9 cellular contexts compared by ENCODE assay signal in genomic region chr12:123223241-123223668, GRCh38. TPM values are rescaled to one million over a fixed set of nuclear protein-coding genes. Genes with fewer than 3 reads are reported as not detected.
A peak's percentile ranks its signal among the peaks of the same experiment; 100 is the strongest.
DNase-seq lines count a peak whose midpoint lies in the region; ATAC-seq, FAIRE-seq and TF ChIP-seq lines count a peak whose summit lies in the region.
"Had no signal": no experiment of that assay in that cellular context is flagged by ENCODE, and none has a peak within 500 bp of the region (broad histone marks: within the 10 kb centered on the region; RNA-seq: fewer than 3 reads in every experiment).

No MANE protein-coding gene starts in this region.

- in situ Hi-C loops in GM12878 (cut with MboI) = no loop called here

- no peak overlapping the region for H2AFZ ChIP-seq in GM12878 (ENCODE audit: control insufficient read depth, low read depth, low read length)

- 37% methylated on average over 11 of the region's 11 CpGs for WGBS in GM12878 (ENCODE audit: insufficient coverage, insufficient replicate concordance, low lambda C conversion rate, missing lambda C conversion rate)
- 90 to 94% methylated on average over 11 of the region's 11 CpGs for WGBS in thyroid gland, 2 donors

- DNase-seq in T-helper 22 cell (ENCODE audit: low read depth) (peak; percentile 16), GM12878 (ENCODE audit: low read depth, low spot score) (no peak), NCI-H146 (lab: John Stamatoyannopoulos, UW) (no peak), BE2C (no peak), thyroid gland (no peak)
- peak; percentile 17 to 20 for DNase-seq in stimulated activated CD8-positive, alpha-beta memory T cell treated with anti-CD3 and anti-CD28 coated beads, Interleukin-4, amount 100 ng/mL, for 4 hours (ENCODE audit: low read depth in 2 of 2, low spot score in 1 of 2)
- DNase-seq: anterior cingulate cortex had no signal

- peak in 1 of 2 experiments; percentile 53; a peak in 1 of 4 replicates for TF ChIP-seq EP300 in GM12878 (IDR thresholded peaks at IDR 0.05; ENCODE audit: borderline replicate concordance in 1 of 2, control insufficient read depth in 1 of 2, low read depth in 2 of 2, low read length in 2 of 2)

- POLR2A ChIA-PET in GM12878 (lab: Charles Lee) = interaction anchor here (0.9 to 2.8 kb wide), 3 partner anchors 9 to 240 kb away, joined by 3 to 23 read pairs (median 5); partner anchors contain the start of genes MPHOSPH9 and MTRFR

- H3K9ac ChIP-seq in GM12878 (ENCODE audit: control insufficient read depth, insufficient read depth, low read length) = no peak overlapping the region

- H3K27ac ChIP-seq in GM12878 (ENCODE audit: control insufficient read depth, insufficient read depth) (peak overlapping the region; percentile 10; the same call in 1 of the 2 replicates), thyroid gland (no peak overlapping the region)

- intact Hi-C loops in GM12878 (cut with micrococcal nuclease; ENCODE audit: unreplicated experiment) = no loop called here
- intact Hi-C loops in thyroid gland (cut with DNase I) = no loop called here

- no TSS peak for BruUV-seq in GM12878 (replicated peaks; lab: Mats Ljungman, UMichigan)

- H3K27me3 ChIP-seq in GM12878 (replicated peaks in 1 of 2; ENCODE audit: control insufficient read depth in 2 of 2, insufficient read depth in 2 of 2, low read length in 1 of 2) (no peaks in the 10 kb centered on the region), BE2C (no peaks in the 10 kb centered on the region), thyroid gland (no peaks in the 10 kb centered on the region)

- TF ChIP-seq RAD21 in GM12878 (IDR thresholded peaks at IDR 0.05; ENCODE audit: insufficient read depth, low read depth, low read length) = no peak

- H3K79me2 ChIP-seq in GM12878 (ENCODE audit: control insufficient read depth, insufficient read depth, low read length) = peaks cover 19% of the 10 kb centered on the region

- peak overlapping the region; percentile 5; the same call in 1 of the 2 replicates for H3K4me2 ChIP-seq in GM12878 (ENCODE audit: control insufficient read depth, insufficient read depth)

- ATAC-seq in GM21515 (IDR thresholded peaks at IDR 0.05; ENCODE audit: unreplicated experiment) (peak; percentile 59), GM12878 (peak; percentile 88), SK-N-SH treated with all-trans-retinoic acid at 6 μM for 48 hours (no peak)

- SMC1A ChIA-PET in GM12878 (lab: Charles Lee; ENCODE audit: uncharacterized antibody, unreplicated experiment) = interaction anchor here (0.8 to 2.2 kb wide), 8 partner anchors 9 to 332 kb away, joined by 3 to 22 read pairs (median 4); partner anchors contain the start of genes MPHOSPH9 and MTRFR

- TF ChIP-seq CTCF in GM12878 (IDR thresholded peaks at IDR 0.05 in 2 of 3, conservative IDR thresholded peaks at IDR 0.05 in 1 of 3; ENCODE audit: control insufficient read depth in 2 of 3, extremely low read depth in 1 of 3, insufficient read depth in 1 of 3, low read depth in 3 of 3, low read length in 3 of 3) = no peak
- TF ChIP-seq CTCF in BE2C (IDR thresholded peaks at IDR 0.05; ENCODE audit: low read depth, low read length) = no peak
- no peak for TF ChIP-seq CTCF in thyroid gland (IDR thresholded peaks at IDR 0.05)

- H4K20me1 ChIP-seq in GM12878 (ENCODE audit: control insufficient read depth, insufficient read depth) = no peaks in the 10 kb centered on the region

- TF ChIP-seq POLR2A in GM12878 (IDR thresholded peaks at IDR 0.05; ENCODE audit: low read depth, low read length) (no peak), thyroid gland (IDR thresholded peaks at IDR 0.05) (no peak)

- H3K4me3 ChIP-seq in GM12878 (peak overlapping the region; percentile 44; the same call in 1 of the 2 replicates), BE2C (ENCODE audit: low read depth, low read length) (no peak overlapping the region), thyroid gland (replicated peaks in 1 of 3) (no peak overlapping the region)

- CTCF ChIA-PET in GM12878 (lab: Yijun Ruan, JAX) = interaction anchor here (0.8 to 8.1 kb wide), 5 partner anchors 8 to 62 kb away, joined by 3 to 71 read pairs (median 5); no protein-coding TSS in a partner anchor

- RAD21 ChIA-PET in GM12878 (lab: Charles Lee; ENCODE audit: unreplicated experiment) = interaction anchor here (0.6 to 1.7 kb wide), 4 partner anchors 9 to 401 kb away, joined by 3 to 15 read pairs (median 6); partner anchors contain the start of genes MPHOSPH9 and MTRFR

- H3K36me3 ChIP-seq in GM12878 (ENCODE audit: control insufficient read depth in 2 of 2, insufficient read depth in 2 of 2, low read length in 1 of 2) (peaks cover 6 to 25% of the 10 kb centered on the region in 2 experiments), BE2C (peaks cover 80% of the 10 kb centered on the region), thyroid gland (peaks cover 0 to 3% of the 10 kb centered on the region in 2 donors)

- H3K4me1 ChIP-seq in GM12878 (ENCODE audit: control insufficient read depth, insufficient read depth, low read length) = peaks cover 6% of the 10 kb centered on the region
- H3K4me1 ChIP-seq in BE2C = peaks cover 5% of the 10 kb centered on the region
- H3K4me1 ChIP-seq in thyroid gland = no peaks in the 10 kb centered on the region

- FAIRE-seq in GM12878 (lab: Jason Lieb, UNC) = peak; percentile 89

- H3K9me3 ChIP-seq in GM12878 (replicated peaks; ENCODE audit: control insufficient read depth, insufficient read depth, low read length) (no peaks in the 10 kb centered on the region), BE2C (no peaks in the 10 kb centered on the region), thyroid gland (no peaks in the 10 kb centered on the region)

TF ChIP-seq in SK-N-SH treated with all-trans-retinoic acid at 6 μM for 48 hours, 23 proteins besides CTCF, POLR2A, EP300 and RAD21 (continues in another document):
- no peak for TF ChIP-seq ARNTL (CRISPR knock-in tag; IDR thresholded peaks at IDR 0.05; ENCODE audit: borderline replicate concordance, low read depth)

RNA-seq across cellular contexts. Expression of gene MPHOSPH9, which starts 9.7 kb away (rescaled TPM):
- 267 and 281 TPM in 2 replicates for total RNA-seq in GM12878 (2013; cell fraction: nucleolus; rRNA removed)
- total RNA-seq in GM12878 (2014; rRNA removed) (53.5 and 66.9 TPM in 2 replicates), GM12878 (2014; rRNA removed; fragmentation: Illumina TruSeq; extraction: Trizol) (72.2 and 80.2 TPM in 2 replicates), GM12878 (2021) (41.9 and 45.2 TPM in 2 replicates), thyroid gland (10 to 100 TPM; 21.6 to 53.6 (median 39.1) TPM)
- 13.0 TPM for polyA plus RNA-seq in GM12878 (2011; ENCODE audit: low read depth)
- polyA plus RNA-seq in GM12878 (2011; rRNA removed) (45.3 and 67.6 TPM in 2 replicates), GM12878 (2014; fragmentation: Illumina TruSeq; extraction: Trizol) (46.2 and 55.8 TPM in 2 replicates), GM12878 (2014; fragmentation: Nextera tagmentation; extraction: Ambion mirVana) (10 to 100 TPM; 11.5 to 13.3 TPM), GM12878 (2014; rRNA removed) (35.9 and 44.8 TPM in 2 replicates), GM12878 (2016; fragmentation: Nextera tagmentation; extraction: Ambion mirVana) (10 to 100 TPM; 51.2 to 58.1 TPM)
- polyA plus RNA-seq in GM12878 (2011; cell fraction: cytosol; rRNA removed) = 12.3 and 12.7 TPM in 2 replicates
- 42.7 and 44.0 TPM in 2 replicates for polyA plus RNA-seq in GM12878 (2011; cell fraction: nucleus; rRNA removed)
- 18.1 and 20.8 TPM in 2 replicates for polyA plus RNA-seq in GM12878 (2012)
- polyA minus RNA-seq in GM12878 (2011; rRNA and poly(A)+ RNA removed) = 34.7 and 51.7 TPM in 2 replicates
- polyA minus RNA-seq in GM12878 (2011; cell fraction: cytosol; rRNA and poly(A)+ RNA removed) = 17.0 and 30.4 TPM in 2 replicates
- 42.7 and 62.7 TPM in 2 replicates for polyA minus RNA-seq in GM12878 (2011; cell fraction: nucleus; rRNA and poly(A)+ RNA removed)
- polyA plus RNA-seq in BE2C (2012; ENCODE audit: insufficient read depth, insufficient read length, low read depth) = 11.3 TPM

RNA-seq across cellular contexts. Expression of gene MTRFR, which starts 10.0 kb away (rescaled TPM):
- total RNA-seq in GM12878 (2013; cell fraction: nucleolus; rRNA removed) = 42.3 and 54.2 TPM in 2 replicates
- total RNA-seq in GM12878 (2014; rRNA removed) (17.5 and 24.1 TPM in 2 replicates), GM12878 (2014; rRNA removed; fragmentation: Illumina TruSeq; extraction: Trizol) (30.7 and 31.1 TPM in 2 replicates), GM12878 (2021) (14.9 and 15.6 TPM in 2 replicates), thyroid gland (10 to 100 TPM; 14.4 to 17.9 (median 16.2) TPM)
- polyA plus RNA-seq in GM12878 (2011; ENCODE audit: low read depth) = 6.1 TPM
- polyA plus RNA-seq in GM12878 (2011; rRNA removed) (9.7 and 12.2 TPM in 2 replicates), GM12878 (2014; fragmentation: Illumina TruSeq; extraction: Trizol) (24.5 and 27.8 TPM in 2 replicates), GM12878 (2014; fragmentation: Nextera tagmentation; extraction: Ambion mirVana) (10 to 100 TPM; 30.8 to 33.4 TPM), GM12878 (2014; rRNA removed) (21.0 and 25.0 TPM in 2 replicates), GM12878 (2016; fragmentation: Nextera tagmentation; extraction: Ambion mirVana) (10 to 100 TPM; 25.2 to 25.5 TPM)
- 18.9 and 21.0 TPM in 2 replicates for polyA plus RNA-seq in GM12878 (2011; cell fraction: cytosol; rRNA removed)
- 6.0 and 6.6 TPM in 2 replicates for polyA plus RNA-seq in GM12878 (2011; cell fraction: nucleus; rRNA removed)
- 11.5 and 16.0 TPM in 2 replicates for polyA plus RNA-seq in GM12878 (2012)
- 16.4 and 27.2 TPM in 2 replicates for polyA minus RNA-seq in GM12878 (2011; rRNA and poly(A)+ RNA removed)
- 9.9 and 11.5 TPM in 2 replicates for polyA minus RNA-seq in GM12878 (2011; cell fraction: cytosol; rRNA and poly(A)+ RNA removed)
- 12.7 and 28.5 TPM in 2 replicates for polyA minus RNA-seq in GM12878 (2011; cell fraction: nucleus; rRNA and poly(A)+ RNA removed)
- polyA plus RNA-seq in BE2C (2012; ENCODE audit: insufficient read depth, insufficient read length, low read depth) = 35.6 TPM

RNA-seq across cellular contexts. Expression of gene CDK2AP1, which starts 48.4 kb away (rescaled TPM):
- total RNA-seq in GM12878 (2013; cell fraction: nucleolus; rRNA removed) = 8.6 and 9.0 TPM in 2 replicates
- 79.6 and 95.3 TPM in 2 replicates for total RNA-seq in GM12878 (2014; rRNA removed)
- total RNA-seq in GM12878 (2014; rRNA removed; fragmentation: Illumina TruSeq; extraction: Trizol) = 59.8 and 67.5 TPM in 2 replicates
- total RNA-seq in GM12878 (2021) = 62.9 and 63.6 TPM in 2 replicates
- 27.6 TPM for polyA plus RNA-seq in GM12878 (2011; ENCODE audit: low read depth)
- polyA plus RNA-seq in GM12878 (2011; rRNA removed) = 86.1 and 108 TPM in 2 replicates
- polyA plus RNA-seq in GM12878 (2011; cell fraction: cytosol; rRNA removed) = 35.8 and 36.9 TPM in 2 replicates
- 19.8 and 21.6 TPM in 2 replicates for polyA plus RNA-seq in GM12878 (2011; cell fraction: nucleus; rRNA removed)
- polyA plus RNA-seq in GM12878 (2012) = 35.6 and 37.0 TPM in 2 replicates
- polyA plus RNA-seq in GM12878 (2014; fragmentation: Illumina TruSeq; extraction: Trizol) = 108 and 120 TPM in 2 replicates
- polyA plus RNA-seq in GM12878 (2014; fragmentation: Nextera tagmentation; extraction: Ambion mirVana) = 10 to 100 TPM; 42.4 to 54.7 TPM
- polyA plus RNA-seq in GM12878 (2014; rRNA removed) = 66.9 and 74.3 TPM in 2 replicates
- 10 to 100 TPM; 22.0 to 24.6 TPM for polyA plus RNA-seq in GM12878 (2016; fragmentation: Nextera tagmentation; extraction: Ambion mirVana)
- 20.1 and 20.9 TPM in 2 replicates for polyA minus RNA-seq in GM12878 (2011; rRNA and poly(A)+ RNA removed)
- polyA minus RNA-seq in GM12878 (2011; cell fraction: cytosol; rRNA and poly(A)+ RNA removed) = 10.7 and 13.2 TPM in 2 replicates
- 4.4 and 5.5 TPM in 2 replicates for polyA minus RNA-seq in GM12878 (2011; cell fraction: nucleus; rRNA and poly(A)+ RNA removed)
- 231 TPM for polyA plus RNA-seq in BE2C (2012; ENCODE audit: insufficient read depth, insufficient read length, low read depth)
- total RNA-seq in thyroid gland = 10 to 100 TPM; 53.0 to 94.5 (median 68.5) TPM

Comparison
In these comparisons a context has a peak if more than half of its experiments do, and no peak if none do; other contexts are left out.
1. DNase-seq: peak in T-helper 22 cell (single experiment) and stimulated activated CD8-positive, alpha-beta memory T cell treated with anti-CD3 and anti-CD28 coated beads, Interleukin-4, amount 100 ng/mL, for 4 hours (2 of 2); none in GM12878 (single experiment), NCI-H146 (single experiment), BE2C (single experiment) and thyroid gland (0 of 2).